ENCODE assay signal across 9 cellular contexts in the genomic region with DNA sequence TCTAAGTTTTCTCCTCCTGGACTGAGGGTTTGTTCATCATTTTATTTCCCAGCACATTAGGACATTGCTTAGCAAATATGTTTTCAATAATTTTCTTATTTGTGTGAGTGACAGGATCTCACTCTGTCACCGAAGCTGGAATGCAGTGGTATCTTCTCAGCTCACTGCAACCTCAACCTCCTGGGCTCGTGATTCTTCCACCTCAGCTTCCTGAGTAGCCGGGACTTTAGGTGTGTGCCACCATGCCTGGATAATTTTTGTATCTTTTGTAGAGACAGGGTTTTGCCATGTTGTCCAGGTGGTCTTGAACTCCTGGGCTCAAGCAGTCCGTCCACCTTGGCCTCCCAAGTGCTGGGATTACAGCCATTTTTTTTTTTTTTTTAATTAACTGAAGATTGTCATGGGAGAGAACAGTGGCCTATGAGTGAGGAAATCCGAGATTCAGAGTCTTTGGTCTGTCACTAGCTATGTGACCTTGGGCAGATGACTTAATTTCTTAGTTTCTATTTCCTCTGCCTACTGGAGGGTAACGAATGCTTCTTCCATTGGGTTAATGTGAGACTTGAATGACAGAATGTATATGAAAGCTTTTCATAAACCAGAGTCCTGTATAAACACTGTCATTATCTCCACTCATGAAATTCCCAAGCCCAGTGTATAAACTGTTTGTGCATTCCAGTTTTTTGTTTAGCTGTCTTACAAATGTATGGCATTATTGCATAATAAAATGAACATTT. TPM values are rescaled to one million over a fixed set of nuclear protein-coding genes. Genes with fewer than 3 reads are reported as not detected.
DNase-seq lines count a peak whose midpoint lies in the region; ATAC-seq and TF ChIP-seq lines count a peak whose summit lies in the region.
"Had no signal": no experiment of that assay in that cellular context is flagged by ENCODE, and none has a peak within 500 bp of the region (broad histone marks: within the 10 kb centered on the region; RNA-seq: fewer than 3 reads in every experiment).

No MANE protein-coding gene starts in this region.

- H3K36me3 Mint-ChIP-seq in activated naive CD8-positive, alpha-beta T cell: no peaks in the 10 kb centered on the region
- no peaks in the 10 kb centered on the region for H3K36me3 Mint-ChIP-seq in chondrocyte (ENCODE audit: low read depth)

- ATAC-seq in GM19452 (IDR thresholded peaks at IDR 0.05; ENCODE audit: unreplicated experiment) (peak; percentile 84), HG03066 (IDR thresholded peaks at IDR 0.05; ENCODE audit: low read depth, unreplicated experiment) (peak; percentile 84)

- DNase-seq in GM12864 (ENCODE audit: low read depth): no peak
- no peak for DNase-seq in chondrocyte (ENCODE audit: low spot score)
- DNase-seq in NCI-H2171 treated with DMSO at 0.1 percent for 48 hours (lab: John Stamatoyannopoulos, UW): no peak
- no peak for DNase-seq in NCI-H226
- DNase-seq in HuH-7 (ENCODE audit: low spot score): no peak
- DNase-seq: NCI-H1105 treated with DMSO at 0.1 percent for 48 hours had no signal

- H3K27ac Mint-ChIP-seq in activated naive CD8-positive, alpha-beta T cell: peak overlapping the region; percentile 80
- no peak overlapping the region for H3K27ac Mint-ChIP-seq in chondrocyte (ENCODE audit: unreplicated experiment)

- peak overlapping the region; percentile 35 for H3K4me3 ChIP-seq in GM12864 (ENCODE audit: low read depth, low read length)

- H3K9me3 Mint-ChIP-seq in activated naive CD8-positive, alpha-beta T cell (ENCODE audit: low read depth): no peaks in the 10 kb centered on the region
- H3K9me3 Mint-ChIP-seq in chondrocyte (ENCODE audit: low read depth): no peaks in the 10 kb centered on the region

- H3K4me1 Mint-ChIP-seq in activated naive CD8-positive, alpha-beta T cell (ENCODE audit: low read depth): peaks cover 40% of the 10 kb centered on the region
- peaks cover 36% of the 10 kb centered on the region for H3K4me1 Mint-ChIP-seq in chondrocyte (ENCODE audit: low read depth)

- no peak for TF ChIP-seq CTCF in GM12864 (IDR thresholded peaks at IDR 0.05; ENCODE audit: low read depth, low read length, missing control alignments)
- no peak for TF ChIP-seq CTCF in chondrocyte (IDR thresholded peaks at IDR 0.05)

- peak overlapping the region; percentile 2 for H3K4me3 Mint-ChIP-seq in activated naive CD8-positive, alpha-beta T cell
- H3K4me3 Mint-ChIP-seq in chondrocyte (ENCODE audit: unreplicated experiment): no peak overlapping the region

- H3K27me3 Mint-ChIP-seq in activated naive CD8-positive, alpha-beta T cell: no peaks in the 10 kb centered on the region
- no peaks in the 10 kb centered on the region for H3K27me3 Mint-ChIP-seq in chondrocyte (ENCODE audit: low read depth)

RNA-seq across cellular contexts. Expression of gene MOB1B, which starts 23.9 kb away (rescaled TPM):
- total RNA-seq in chondrocyte: 23.3 to 28.8 TPM (median 27.0 TPM) in 3 replicates
